1 cellular context compared by ENCODE assay signal in genomic region chr3:82386656-82387055, GRCh38.
TF ChIP-seq lines count a peak whose summit lies in the region.

No MANE protein-coding gene starts in this region.

TF ChIP-seq in GM12878, 131 proteins besides CTCF, POLR2A, EP300 and RAD21 (continued from another document):
- TF ChIP-seq, protein P1, sequence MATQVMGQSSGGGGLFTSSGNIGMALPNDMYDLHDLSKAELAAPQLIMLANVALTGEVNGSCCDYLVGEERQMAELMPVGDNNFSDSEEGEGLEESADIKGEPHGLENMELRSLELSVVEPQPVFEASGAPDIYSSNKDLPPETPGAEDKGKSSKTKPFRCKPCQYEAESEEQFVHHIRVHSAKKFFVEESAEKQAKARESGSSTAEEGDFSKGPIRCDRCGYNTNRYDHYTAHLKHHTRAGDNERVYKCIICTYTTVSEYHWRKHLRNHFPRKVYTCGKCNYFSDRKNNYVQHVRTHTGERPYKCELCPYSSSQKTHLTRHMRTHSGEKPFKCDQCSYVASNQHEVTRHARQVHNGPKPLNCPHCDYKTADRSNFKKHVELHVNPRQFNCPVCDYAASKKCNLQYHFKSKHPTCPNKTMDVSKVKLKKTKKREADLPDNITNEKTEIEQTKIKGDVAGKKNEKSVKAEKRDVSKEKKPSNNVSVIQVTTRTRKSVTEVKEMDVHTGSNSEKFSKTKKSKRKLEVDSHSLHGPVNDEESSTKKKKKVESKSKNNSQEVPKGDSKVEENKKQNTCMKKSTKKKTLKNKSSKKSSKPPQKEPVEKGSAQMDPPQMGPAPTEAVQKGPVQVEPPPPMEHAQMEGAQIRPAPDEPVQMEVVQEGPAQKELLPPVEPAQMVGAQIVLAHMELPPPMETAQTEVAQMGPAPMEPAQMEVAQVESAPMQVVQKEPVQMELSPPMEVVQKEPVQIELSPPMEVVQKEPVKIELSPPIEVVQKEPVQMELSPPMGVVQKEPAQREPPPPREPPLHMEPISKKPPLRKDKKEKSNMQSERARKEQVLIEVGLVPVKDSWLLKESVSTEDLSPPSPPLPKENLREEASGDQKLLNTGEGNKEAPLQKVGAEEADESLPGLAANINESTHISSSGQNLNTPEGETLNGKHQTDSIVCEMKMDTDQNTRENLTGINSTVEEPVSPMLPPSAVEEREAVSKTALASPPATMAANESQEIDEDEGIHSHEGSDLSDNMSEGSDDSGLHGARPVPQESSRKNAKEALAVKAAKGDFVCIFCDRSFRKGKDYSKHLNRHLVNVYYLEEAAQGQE (IDR thresholded peaks at IDR 0.05; ENCODE audit: low read depth, low read length), result no peak
- TF ChIP-seq NFIC (IDR thresholded peaks at IDR 0.05; ENCODE audit: low read depth, low read length) (peak; percentile 23; the same call in 1 of the 2 replicates), TCF12 (IDR thresholded peaks at IDR 0.05; ENCODE audit: low read depth, low read length) (no peak)
TF ChIP-seq in GM12878: peak in this region for 7.
